In the genomic region with DNA sequence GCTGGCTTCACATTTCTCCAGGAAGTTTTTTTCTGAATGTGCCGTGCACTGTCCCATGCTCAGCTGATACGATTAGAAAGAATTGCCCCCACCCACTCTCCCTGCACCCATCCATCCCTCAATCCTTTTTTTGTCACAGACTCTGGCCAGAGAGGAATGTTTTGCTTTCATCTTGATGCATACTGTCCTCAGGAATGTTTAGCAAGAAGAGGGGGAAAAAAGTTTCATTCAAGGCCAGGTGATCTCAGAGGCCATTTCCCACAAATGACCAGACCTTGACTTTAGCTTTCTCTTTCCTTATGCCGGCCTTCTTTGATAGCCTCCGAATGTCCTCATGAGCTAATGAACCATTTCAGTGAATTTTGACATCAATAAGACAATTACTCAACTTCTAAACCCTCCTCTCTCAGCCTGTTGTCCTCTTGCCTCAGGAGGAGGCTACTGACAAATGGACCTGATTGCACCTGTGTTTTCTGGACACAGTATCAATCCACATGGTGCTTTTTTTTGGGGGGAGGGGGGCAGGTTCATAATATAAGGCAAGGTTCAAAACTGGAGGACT, we compare ENCODE assay signal across 12 cellular contexts.
DNase-seq lines count a peak whose midpoint lies in the region; ATAC-seq and TF ChIP-seq lines count a peak whose summit lies in the region.
"Had no signal": no experiment of that assay in that cellular context is flagged by ENCODE, and none has a peak within 500 bp of the region (broad histone marks: within the 10 kb centered on the region; RNA-seq: fewer than 3 reads in every experiment).

No MANE protein-coding gene starts in this region.

- H3K27me3 ChIP-seq in skeletal muscle satellite cell (ENCODE audit: control insufficient read depth, insufficient read depth, low read length), result no peaks in the 10 kb centered on the region
- H3K27me3 ChIP-seq: spleen had no signal

- H3K4me1 ChIP-seq in skeletal muscle satellite cell (ENCODE audit: control insufficient read depth, insufficient read depth, low read length), result peaks cover 78% of the 10 kb centered on the region

- DNase-seq in H4 (ENCODE audit: low spot score) (peak; percentile 40), T-helper 17 cell (no peak), fibroblast of pulmonary artery (ENCODE audit: low read depth) (peak; percentile 80), Kasumi-1 (lab: John Stamatoyannopoulos, UW) (no peak), HuH-7.5 (ENCODE audit: low spot score) (no peak)
- DNase-seq: activated gamma-delta T cell; lower lobe of right lung; NCI-H82; spleen; stimulated activated naive CD4-positive, alpha-beta T cell treated with Interleukin-2 at 50 U/mL for 16 hours had no signal

- no peaks in the 10 kb centered on the region for H3K27me3 Mint-ChIP-seq in T-helper 17 cell

- H3K9ac ChIP-seq in skeletal muscle satellite cell (ENCODE audit: low read depth, low read length), result peak overlapping the region; percentile 74

- peak overlapping the region; percentile 96 for H3K27ac Mint-ChIP-seq in T-helper 17 cell

- no peaks in the 10 kb centered on the region for H3K36me3 ChIP-seq in skeletal muscle satellite cell (ENCODE audit: insufficient read depth, low read length)
- H3K36me3 ChIP-seq: lower lobe of right lung, spleen had no signal

- peaks cover 43% of the 10 kb centered on the region for H3K4me1 Mint-ChIP-seq in T-helper 17 cell

- TF ChIP-seq CTCF in fibroblast of pulmonary artery (IDR thresholded peaks at IDR 0.05; ENCODE audit: low read length, missing control alignments), result no peak

- H3K4me3 ChIP-seq in fibroblast of pulmonary artery (replicated peaks; ENCODE audit: low read depth, low read length) (no peak overlapping the region), skeletal muscle satellite cell (ENCODE audit: low read length) (no peak overlapping the region)
- H3K4me3 ChIP-seq: lower lobe of right lung, spleen had no signal

- no peak overlapping the region for H3K4me3 Mint-ChIP-seq in T-helper 17 cell

- no peak for ATAC-seq in T-helper 17 cell
- ATAC-seq in GM18517 (IDR thresholded peaks at IDR 0.05; ENCODE audit: unreplicated experiment), result no peak
- ATAC-seq: lower lobe of right lung had no signal

- peak overlapping the region; percentile 5 for H3K4me2 ChIP-seq in skeletal muscle satellite cell (ENCODE audit: low read length)

- no peaks in the 10 kb centered on the region for H3K9me3 ChIP-seq in T-helper 17 cell (ENCODE audit: control insufficient read depth, low read length, poor library complexity, severe bottlenecking)
- H3K9me3 ChIP-seq in skeletal muscle satellite cell (replicated peaks; ENCODE audit: low read length), result no peaks in the 10 kb centered on the region
- H3K9me3 ChIP-seq: lower lobe of right lung, spleen had no signal

- H3K36me3 Mint-ChIP-seq in T-helper 17 cell (ENCODE audit: low read depth), result no peaks in the 10 kb centered on the region

Comparison
In these comparisons a context has a peak if more than half of its experiments do, and no peak if none do; other contexts are left out.
1. DNase-seq: peak in H4 (single experiment) and fibroblast of pulmonary artery (single experiment); none in T-helper 17 cell (0 of 3), Kasumi-1 (0 of 2) and HuH-7.5 (single experiment).